In the genomic region with DNA sequence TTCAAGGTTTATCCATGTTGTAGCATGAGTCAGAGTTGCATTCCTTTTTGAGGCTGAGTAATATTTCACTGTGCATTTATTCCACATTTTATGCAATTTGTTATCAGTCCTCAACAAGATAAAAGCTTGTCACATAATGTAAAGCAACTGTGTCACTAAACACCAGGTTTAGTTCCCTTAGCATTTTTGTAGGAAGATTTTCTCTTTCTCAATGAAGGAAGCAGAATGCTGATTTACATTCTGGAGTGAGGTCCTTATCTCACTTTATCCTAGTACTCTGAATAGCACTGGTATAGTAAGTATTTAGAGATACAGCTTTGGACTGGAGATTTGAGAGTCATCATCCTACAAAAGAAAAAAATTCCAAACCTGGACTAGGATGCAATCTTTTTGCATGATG, we compare ENCODE assay signal across 32 cellular contexts.
"Had no signal": no experiment of that assay in that cellular context is flagged by ENCODE, and none has a peak within 500 bp of the region (broad histone marks: within the 10 kb centered on the region; RNA-seq: fewer than 3 reads in every experiment).

No MANE protein-coding gene starts in this region.

- H3K4me3 ChIP-seq: colonic mucosa, esophagus muscularis mucosa, gastrocnemius medialis, heart left ventricle, hepatocyte, lung, mucosa of descending colon, right lobe of liver, stomach, thyroid gland had no signal

- H3K27me3 Mint-ChIP-seq: dendritic cell treated with granulocyte-macrophage colony-stimulating factor and Interleukin-4, amounts not matched to agents 40 ng/mL and 50 ng/mL, for 4 days; progenitor cell of endocrine pancreas had no signal

- ATAC-seq: gastrocnemius medialis; heart left ventricle; left ventricle myocardium superior; mucosa of descending colon; natural killer cell treated with Interleukin-12 subunit alpha and Interleukin-12 subunit beta and Interleukin-15 and Interleukin-18, amount 100 ng/mL, for 72 hours; right lobe of liver; stimulated activated effector memory CD8-positive, alpha-beta T cell treated with anti-CD3 and anti-CD28 coated beads, Interleukin-12 subunit alpha, Interleukin-12 subunit beta, amount 100 ng/mL, for 72 hours had no signal

- DNase-seq: colonic mucosa; effector memory CD4-positive, alpha-beta T cell; gastrocnemius medialis; heart left ventricle; islet precursor cell; kidney glomerular epithelial cell; left ventricle myocardium superior; mucosa of descending colon; naive B cell; right lobe of liver; small intestine; stimulated activated CD4-positive, alpha-beta T cell treated with anti-CD3 and anti-CD28 coated beads, Interleukin-12 subunit alpha, Interleukin-12 subunit beta, amount 100 ng/mL, for 4 hours; stimulated activated CD4-positive, alpha-beta T cell treated with anti-CD3 and anti-CD28 coated beads, Interleukin-1b, Interleukin-23, amount 100 ng/mL, for 48 hours; stimulated activated CD4-positive, alpha-beta T cell treated with anti-CD3 and anti-CD28 coated beads, Interleukin-4, amount 100 ng/mL, for 1 hour; stimulated activated naive CD4-positive, alpha-beta T cell treated with Interleukin-2 at 50 U/mL for 16 hours; stomach; thyroid gland had no signal

- H3K4me2 ChIP-seq: hepatocyte had no signal

- H2AFZ ChIP-seq: hepatocyte, parathyroid adenoma had no signal

- H3K4me3 Mint-ChIP-seq: central memory CD8-positive, alpha-beta T cell; dendritic cell treated with granulocyte-macrophage colony-stimulating factor and Interleukin-4, amounts not matched to agents 40 ng/mL and 50 ng/mL, for 4 days; memory B cell; mesothelial cell of epicardium; naive B cell; natural killer cell treated with Interleukin-12 subunit alpha and Interleukin-12 subunit beta and Interleukin-15 and Interleukin-18, amount 100 ng/mL, for 72 hours; neural crest cell; stimulated activated effector memory CD8-positive, alpha-beta T cell treated with anti-CD3 and anti-CD28 coated beads, Interleukin-12 subunit alpha, Interleukin-12 subunit beta, amount 100 ng/mL, for 72 hours; type B pancreatic cell had no signal

- H3K27ac Mint-ChIP-seq: dendritic cell treated with granulocyte-macrophage colony-stimulating factor and Interleukin-4, amounts not matched to agents 40 ng/mL and 50 ng/mL, for 4 days; memory B cell; mesothelial cell of epicardium; naive B cell; natural killer cell treated with Interleukin-12 subunit alpha and Interleukin-12 subunit beta and Interleukin-15 and Interleukin-18, amount 100 ng/mL, for 72 hours; progenitor cell of endocrine pancreas; stimulated activated effector memory CD8-positive, alpha-beta T cell treated with anti-CD3 and anti-CD28 coated beads, Interleukin-12 subunit alpha, Interleukin-12 subunit beta, amount 100 ng/mL, for 72 hours; type B pancreatic cell had no signal

- H3K9me3 Mint-ChIP-seq: central memory CD8-positive, alpha-beta T cell; dendritic cell treated with granulocyte-macrophage colony-stimulating factor and Interleukin-4, amounts not matched to agents 40 ng/mL and 50 ng/mL, for 4 days; memory B cell; mesothelial cell of epicardium; natural killer cell treated with Interleukin-12 subunit alpha and Interleukin-12 subunit beta and Interleukin-15 and Interleukin-18, amount 100 ng/mL, for 72 hours; neural crest cell; stimulated activated effector memory CD8-positive, alpha-beta T cell treated with anti-CD3 and anti-CD28 coated beads, Interleukin-12 subunit alpha, Interleukin-12 subunit beta, amount 100 ng/mL, for 72 hours; type B pancreatic cell had no signal

- H3K9me3 ChIP-seq: colonic mucosa, esophagus muscularis mucosa, gastrocnemius medialis, heart left ventricle, mucosa of descending colon, neutrophil, right lobe of liver, stomach, thyroid gland had no signal

- H3K27ac ChIP-seq: colonic mucosa, esophagus muscularis mucosa, gastrocnemius medialis, heart left ventricle, hepatocyte, neutrophil, parathyroid adenoma, right lobe of liver, stomach, thyroid gland had no signal

- H3K9ac ChIP-seq: parathyroid adenoma had no signal

- FAIRE-seq: endothelial cell of umbilical vein, small intestine had no signal

- H3K4me1 ChIP-seq: colonic mucosa, esophagus muscularis mucosa, gastrocnemius medialis, heart left ventricle, parathyroid adenoma, right lobe of liver, stomach, thyroid gland had no signal

- H3K4me1 Mint-ChIP-seq: central memory CD8-positive, alpha-beta T cell; memory B cell; mesothelial cell of epicardium; neural crest cell; stimulated activated effector memory CD8-positive, alpha-beta T cell treated with anti-CD3 and anti-CD28 coated beads, Interleukin-12 subunit alpha, Interleukin-12 subunit beta, amount 100 ng/mL, for 72 hours had no signal

- H3K36me3 Mint-ChIP-seq: memory B cell; mesothelial cell of epicardium; naive B cell; natural killer cell treated with Interleukin-12 subunit alpha and Interleukin-12 subunit beta and Interleukin-15 and Interleukin-18, amount 100 ng/mL, for 72 hours; stimulated activated effector memory CD8-positive, alpha-beta T cell treated with anti-CD3 and anti-CD28 coated beads, Interleukin-12 subunit alpha, Interleukin-12 subunit beta, amount 100 ng/mL, for 72 hours; type B pancreatic cell had no signal

- H3K27me3 ChIP-seq: colonic mucosa, esophagus muscularis mucosa, gastrocnemius medialis, heart left ventricle, hepatocyte, right lobe of liver, stomach, thyroid gland had no signal

- H3K36me3 ChIP-seq: colonic mucosa, esophagus muscularis mucosa, gastrocnemius medialis, heart left ventricle, neutrophil, right lobe of liver, stomach, thyroid gland had no signal
